Comparison of ENCODE assay signal across 19 cellular contexts in the genomic region with DNA sequence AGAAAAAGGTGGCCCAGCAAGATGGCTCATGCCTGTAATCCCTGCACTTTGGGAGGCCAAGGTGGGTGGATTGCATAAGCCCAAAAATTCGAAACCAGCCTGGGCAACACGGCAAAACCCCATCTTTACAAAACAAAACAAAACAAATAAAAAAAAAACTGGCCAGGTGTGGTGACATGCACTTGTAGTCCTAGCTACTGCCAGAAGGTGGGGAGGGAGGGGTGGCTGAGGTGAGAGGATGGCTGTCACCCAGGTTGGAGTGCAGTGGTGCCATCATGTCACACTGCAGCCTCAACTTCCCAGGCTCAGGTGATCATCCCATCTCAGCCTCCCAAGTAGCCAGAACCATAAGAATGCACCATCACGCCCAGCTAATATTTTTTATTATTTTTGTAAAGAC. TPM values are rescaled to one million over a fixed set of nuclear protein-coding genes. Genes with fewer than 3 reads are reported as not detected.
DNase-seq lines count a peak whose midpoint lies in the region; ATAC-seq and TF ChIP-seq lines count a peak whose summit lies in the region.
"Had no signal": no experiment of that assay in that cellular context is flagged by ENCODE, and none has a peak within 500 bp of the region (broad histone marks: within the 10 kb centered on the region; RNA-seq: fewer than 3 reads in every experiment).

No MANE protein-coding gene starts in this region.

- H3K4ac ChIP-seq in H9 (ENCODE audit: low read depth, low read length) = no peak overlapping the region

- TF ChIP-seq CTCF in DND-41 (IDR thresholded peaks at IDR 0.05; ENCODE audit: borderline replicate concordance, extremely low read depth, low read length, poor library complexity, severe bottlenecking) (peak; percentile 4), H9 (conservative IDR thresholded peaks at IDR 0.05) (peak; percentile 43; the same call in 2 of the 3 replicates), PC-3 (conservative IDR thresholded peaks at IDR 0.05; ENCODE audit: low read depth, low read length) (no peak), left lung (IDR thresholded peaks at IDR 0.05) (no peak)

- no peak overlapping the region for H3K14ac ChIP-seq in H9 (ENCODE audit: insufficient read depth, low read length)

- H3K9me3 Mint-ChIP-seq in H9 = no peaks in the 10 kb centered on the region
- H3K9me3 Mint-ChIP-seq: activated naive CD8-positive, alpha-beta T cell treated with anti-CD3 and anti-CD28 coated beads, Interleukin-2, amount 50 U/mL, for 24 hours; activated T-helper 17 cell treated with anti-CD3 and anti-CD28 coated beads, Interleukin-2, amount 50 U/mL, for 72 hours had no signal

- H3K36me3 ChIP-seq in DND-41 (ENCODE audit: insufficient read depth, low read length) = no peaks in the 10 kb centered on the region
- H3K36me3 ChIP-seq in PC-3 (ENCODE audit: low read depth, low read length) = no peaks in the 10 kb centered on the region
- no peaks in the 10 kb centered on the region for H3K36me3 ChIP-seq in left lung
- H3K36me3 ChIP-seq: gastrocnemius medialis, SJSA1 had no signal

- peaks cover 44 to 50% of the 10 kb centered on the region in 2 experiments for H3K4me1 Mint-ChIP-seq in H9
- H3K4me1 Mint-ChIP-seq: activated T-helper 17 cell treated with anti-CD3 and anti-CD28 coated beads, Interleukin-2, amount 50 U/mL, for 72 hours had no signal

- no peaks in the 10 kb centered on the region for H3F3A ChIP-seq in PC-3 (ENCODE audit: low read length, unreplicated experiment)

- no peak overlapping the region for H3K56ac ChIP-seq in H9 (ENCODE audit: insufficient read length, low read depth, low read length)

- POLR2A ChIA-PET in PC-3 (lab: Charles Lee; ENCODE audit: unreplicated experiment) = interaction anchor here (0.7 kb wide), 1 partner anchor 17 kb away, joined by 4 read pairs; no protein-coding TSS in a partner anchor

- no peaks in the 10 kb centered on the region for H3K9me2 ChIP-seq in PC-3 (replicated peaks; ENCODE audit: low read length)

- H3K79me1 ChIP-seq in H9 (ENCODE audit: insufficient read depth, low read depth, low read length, poor library complexity, severe bottlenecking) = no peaks in the 10 kb centered on the region

- H3K4me1 ChIP-seq in DND-41 (ENCODE audit: insufficient read depth, low read length) (no peaks in the 10 kb centered on the region), H9 (ENCODE audit: insufficient read depth, low read length) (peaks cover 8% of the 10 kb centered on the region; the same call in 1 of the 2 replicates), PC-3 (ENCODE audit: insufficient read depth, low read length) (peaks cover 30% of the 10 kb centered on the region), left lung (no peaks in the 10 kb centered on the region)
- H3K4me1 ChIP-seq: SJSA1 had no signal

- H3K23ac ChIP-seq in H9 (ENCODE audit: insufficient read length, low read depth, low read length) = no peak overlapping the region

- H3K23me2 ChIP-seq in H9 (ENCODE audit: insufficient read length, low read depth, low read length, poor library complexity, severe bottlenecking) = no peaks in the 10 kb centered on the region

- no peak overlapping the region for H2BK5ac ChIP-seq in H9 (ENCODE audit: insufficient read length, low read length)

- H3T11ph ChIP-seq in H9 (ENCODE audit: low read length) = no peak overlapping the region

- H3K79me2 ChIP-seq in DND-41 (ENCODE audit: insufficient read depth, low read length) (peaks cover 21% of the 10 kb centered on the region), H9 (ENCODE audit: insufficient read depth, low read length) (peaks cover 2% of the 10 kb centered on the region; the same call in 1 of the 2 replicates), PC-3 (ENCODE audit: low read length) (peaks cover 5% of the 10 kb centered on the region; the same call in 1 of the 2 replicates)

- CTCF ChIA-PET in PC-3 (lab: Charles Lee) = interaction anchor here (0.6 kb wide), 1 partner anchor 55 kb away, joined by 5 read pairs; no protein-coding TSS in a partner anchor

- H4K5ac ChIP-seq in H9 (ENCODE audit: insufficient read length, low read depth, low read length) = no peak overlapping the region

- H3K4me3 ChIP-seq in DND-41 (ENCODE audit: low read depth in 1 of 2, low read length in 2 of 2) (no peak overlapping the region), PC-3 (ENCODE audit: low read length) (no peak overlapping the region), left lung (no peak overlapping the region)
- H3K4me3 ChIP-seq: gastrocnemius medialis, SJSA1 had no signal

- no TSS peak for BruUV-seq in PC-3 (replicated peaks; lab: Mats Ljungman, UMichigan)

- H3K18ac ChIP-seq in H9 (ENCODE audit: insufficient read length, low read depth, low read length) = no peak overlapping the region

- no CpG with 5 or more reads among the region's 3 CpGs for WGBS in H9 (ENCODE audit: extremely low coverage, insufficient read length, low lambda C conversion rate)

- H3K9me3 ChIP-seq in DND-41 (ENCODE audit: insufficient read depth, low read length, severe bottlenecking) = no peaks in the 10 kb centered on the region
- H3K9me3 ChIP-seq in H9 (ENCODE audit: control insufficient read depth, low read depth, low read length) = no peaks in the 10 kb centered on the region
- no peaks in the 10 kb centered on the region for H3K9me3 ChIP-seq in PC-3 (ENCODE audit: low read length)
- no peaks in the 10 kb centered on the region for H3K9me3 ChIP-seq in left lung
- H3K9me3 ChIP-seq: gastrocnemius medialis, SJSA1 had no signal

- no peak overlapping the region for H3K4me2 ChIP-seq in DND-41 (ENCODE audit: insufficient read depth, low read length)
- no peak overlapping the region for H3K4me2 ChIP-seq in H9 (ENCODE audit: insufficient read depth, insufficient read length, low read length)
- no peak overlapping the region for H3K4me2 ChIP-seq in PC-3 (ENCODE audit: low read length)

- no peak overlapping the region for H3K4me3 Mint-ChIP-seq in H9
- H3K4me3 Mint-ChIP-seq: activated naive CD8-positive, alpha-beta T cell treated with anti-CD3 and anti-CD28 coated beads, Interleukin-2, amount 50 U/mL, for 24 hours; activated T-helper 17 cell treated with anti-CD3 and anti-CD28 coated beads, Interleukin-2, amount 50 U/mL, for 72 hours had no signal

- peaks cover 0 to 1% (median 0%) of the 10 kb centered on the region in 3 experiments; a peak in 2 of 7 replicates for H3K36me3 Mint-ChIP-seq in H9 (ENCODE audit: insufficient read depth in 1 of 3, low read depth in 3 of 3)

- no peak overlapping the region for H2AK5ac ChIP-seq in H9 (ENCODE audit: insufficient read length, low read length)

- H4K8ac ChIP-seq in H9 (replicated peaks; ENCODE audit: insufficient read length, low read depth, low read length) = no peak overlapping the region

- H3K27me3 Mint-ChIP-seq in H9 (ENCODE audit: low read depth) = no peaks in the 10 kb centered on the region
- H3K27me3 Mint-ChIP-seq: activated naive CD8-positive, alpha-beta T cell treated with anti-CD3 and anti-CD28 coated beads, Interleukin-2, amount 50 U/mL, for 24 hours; activated T-helper 17 cell treated with anti-CD3 and anti-CD28 coated beads, Interleukin-2, amount 50 U/mL, for 72 hours had no signal

- no peak overlapping the region for H2BK15ac ChIP-seq in H9 (ENCODE audit: low read depth, low read length)

- H3K9ac ChIP-seq in DND-41 (ENCODE audit: low read depth, low read length) = no peak overlapping the region
- H3K9ac ChIP-seq in H9 (ENCODE audit: extremely low read depth, insufficient read length, low read length) = no peak overlapping the region
- no peak overlapping the region for H3K9ac ChIP-seq in PC-3 (ENCODE audit: low read length)

- H4K91ac ChIP-seq in H9 (ENCODE audit: insufficient read length, low read depth, low read length) = no peak overlapping the region

- no peak overlapping the region for H2BK12ac ChIP-seq in H9 (ENCODE audit: insufficient read length, low read depth, low read length)

- H3K27ac ChIP-seq in DND-41 (ENCODE audit: low read length) = no peak overlapping the region
- H3K27ac ChIP-seq in H9 (ENCODE audit: insufficient read length, low read depth, low read length) = no peak overlapping the region
- H3K27ac ChIP-seq in PC-3 (ENCODE audit: low read length) = no peak overlapping the region
- no peak overlapping the region for H3K27ac ChIP-seq in left lung
- H3K27ac ChIP-seq: gastrocnemius medialis, HL-60, SJSA1 had no signal

- DNase-seq in DND-41 (no peak), H9 (peak; percentile 60), PC-3 (peak; percentile 18), left lung (no peak), iPS-NIHi11 (ENCODE audit: low spot score) (no peak), DMS 273 (lab: John Stamatoyannopoulos, UW; ENCODE audit: unreplicated experiment) (no peak)
- DNase-seq: activated naive CD8-positive, alpha-beta T cell treated with anti-CD3 and anti-CD28 coated beads, Interleukin-2, amount 50 U/mL, for 24 hours; AML-193; cortex of kidney; gastrocnemius medialis; left colon; NCI-H1092 treated with DMSO at 0.1 percent for 48 hours; NCI-H524; OCI-M1; substantia nigra had no signal

- peaks cover 5% of the 10 kb centered on the region; the same call in 1 of the 2 replicates for H4K20me1 ChIP-seq in DND-41 (ENCODE audit: insufficient read depth, low read length)
- H4K20me1 ChIP-seq in H9 (ENCODE audit: control insufficient read depth, insufficient read depth, insufficient read length) = no peaks in the 10 kb centered on the region
- no peaks in the 10 kb centered on the region for H4K20me1 ChIP-seq in PC-3 (ENCODE audit: low read length)

- H2BK120ac ChIP-seq in H9 (ENCODE audit: low read depth, low read length, poor library complexity, severe bottlenecking) = no peak overlapping the region

- H3K27me3 ChIP-seq in DND-41 (ENCODE audit: insufficient read depth, low read length, poor library complexity) = no peaks in the 10 kb centered on the region
- no peaks in the 10 kb centered on the region for H3K27me3 ChIP-seq in H9 (ENCODE audit: insufficient read depth, low read length)
- no peaks in the 10 kb centered on the region for H3K27me3 ChIP-seq in PC-3 (ENCODE audit: low read length)
- no peaks in the 10 kb centered on the region for H3K27me3 ChIP-seq in left lung
- H3K27me3 ChIP-seq: gastrocnemius medialis, SJSA1 had no signal

- H3K27ac Mint-ChIP-seq in H9 = peak overlapping the region in 2 of 3 experiments; percentile 12 to 87; a peak in 2 of 7 replicates
- H3K27ac Mint-ChIP-seq: activated naive CD8-positive, alpha-beta T cell treated with anti-CD3 and anti-CD28 coated beads, Interleukin-2, amount 50 U/mL, for 24 hours; activated T-helper 17 cell treated with anti-CD3 and anti-CD28 coated beads, Interleukin-2, amount 50 U/mL, for 72 hours had no signal

- H2BK20ac ChIP-seq in H9 (ENCODE audit: low read depth, low read length, poor library complexity, severe bottlenecking) = no peak overlapping the region

- ATAC-seq in DND-41 (ENCODE audit: insufficient read depth, low read depth) (no peak), PC-3 (no peak), left lung (peak; percentile 30), GM21529 (IDR thresholded peaks at IDR 0.05; ENCODE audit: unreplicated experiment) (no peak)
- ATAC-seq: activated naive CD8-positive, alpha-beta T cell treated with anti-CD3 and anti-CD28 coated beads, Interleukin-2, amount 50 U/mL, for 24 hours; activated T-helper 17 cell treated with anti-CD3 and anti-CD28 coated beads, Interleukin-2, amount 50 U/mL, for 72 hours; gastrocnemius medialis; left colon had no signal

- intact Hi-C loops in PC-3 (cut with micrococcal nuclease) (no loop called here), left lung (cut with DNase I) (no loop called here)

- no peak overlapping the region for H2AFZ ChIP-seq in DND-41 (ENCODE audit: low read depth, low read length)
- H2AFZ ChIP-seq in H9 (ENCODE audit: low read length) = no peak overlapping the region
- H2AFZ ChIP-seq in PC-3 (ENCODE audit: low read length) = no peak overlapping the region

RNA-seq across cellular contexts. Expression of a gene that starts 22.8 kb away (rescaled TPM):
- 92.7 and 103 TPM in 2 replicates for total RNA-seq in H9 (2021)
- 24.2 and 45.2 TPM in 2 replicates for total RNA-seq in PC-3 (2014; rRNA removed)
- total RNA-seq in left lung = 10 to 100 TPM; 73.3 to 76.8 TPM

Comparison
In these comparisons a context has a peak if more than half of its experiments do, and no peak if none do; other contexts are left out.
1. DNase-seq: peak in H9 (single experiment) and PC-3 (single experiment); none in DND-41 (single experiment), left lung (0 of 2), iPS-NIHi11 (single experiment) and DMS 273 (single experiment).
2. CTCF ChIP-seq: peak in DND-41 (single experiment) and H9 (single experiment); none in PC-3 (single experiment) and left lung (0 of 2).